9 cellular contexts compared by ENCODE assay signal in genomic region chrX:77910108-77910840, GRCh38. TPM values are rescaled to one million over a fixed set of nuclear protein-coding genes. Genes with fewer than 3 reads are reported as not detected.
A peak's percentile ranks its signal among the peaks of the same experiment; 100 is the strongest.
DNase-seq lines count a peak whose midpoint lies in the region; ATAC-seq, FAIRE-seq and TF ChIP-seq lines count a peak whose summit lies in the region.
"Had no signal": no experiment of that assay in that cellular context is flagged by ENCODE, and none has a peak within 500 bp of the region (broad histone marks: within the 10 kb centered on the region; RNA-seq: fewer than 3 reads in every experiment).

Gene ATP7A, plus strand, starts transcription at chrX:77910693. Its CDS starts 60,949 bp downstream, at chrX:77971642.

- H3K9ac ChIP-seq in BLaER1 treated with 17β-estradiol and CSF1 and Interleukin-3, amounts not matched to agents 10 nM and 100 nM = peak within 1 kb of the TSS; percentile 78 to 85 (median 81)
- H3K9ac ChIP-seq in HepG2 (ENCODE audit: insufficient read depth, low read depth, low read length) = peak within 1 kb of the TSS; percentile 73

- no peaks in the 10 kb centered on the region for H4K20me1 ChIP-seq in BLaER1 treated with 17β-estradiol and CSF1 and Interleukin-3, amounts not matched to agents 10 nM and 100 nM
- no peaks in the 10 kb centered on the region for H4K20me1 ChIP-seq in HepG2 (ENCODE audit: insufficient read depth, low read length)

- no peak for FAIRE-seq in HepG2 (lab: Jason Lieb, UNC)
- FAIRE-seq: islet of Langerhans had no signal

- H3K4me2 ChIP-seq in BLaER1 treated with 17β-estradiol and CSF1 and Interleukin-3, amounts not matched to agents 10 nM and 100 nM = peak within 1 kb of the TSS; percentile 63 to 76 (median 74)
- peak within 1 kb of the TSS; percentile 62 for H3K4me2 ChIP-seq in HepG2 (ENCODE audit: low read depth, low read length)

- peak within 1 kb of the TSS; percentile 59 to 73 (median 66) for H3K4me3 ChIP-seq in BLaER1 treated with 17β-estradiol and CSF1 and Interleukin-3, amounts not matched to agents 10 nM and 100 nM
- H3K4me3 ChIP-seq in HepG2 (replicated peaks in 1 of 3; ENCODE audit: insufficient read depth in 1 of 3, low read depth in 2 of 3, low read length in 3 of 3) = peak within 1 kb of the TSS; percentile 66 to 77 (median 73)

- intact Hi-C loops in HepG2 (cut with micrococcal nuclease; ENCODE audit: unreplicated experiment) = loop anchor here (1.0 to 2.0 kb wide), 2 partner anchors 114 to 195 kb away; partner anchors contain the start of gene PGK1

- POLR2A ChIA-PET in HepG2 (lab: Yijun Ruan, JAX) = interaction anchor here (0.7 to 1.8 kb wide), 3 partner anchors 11 to 223 kb away, joined by 4 to 23 read pairs (median 9); partner anchors contain the start of genes COX7B and MAGT1

- WGBS in HepG2 (ENCODE audit: low lambda C conversion rate) = 43% methylated on average over 6 of the region's 36 CpGs

- TF ChIP-seq CTCF in HepG2 (CRISPR knock-in tag; IDR thresholded peaks at IDR 0.05) = peak; percentile 84

- peak; percentile 94 to 96 for DNase-seq in NCI-H524 (lab: John Stamatoyannopoulos, UW)
- DNase-seq in activated CD4-positive, alpha-beta T cell treated with anti-CD3 and anti-CD28 coated beads for 48 hours = peak; percentile 93
- DNase-seq in dedifferentiated amniotic fluid mesenchymal stem cell (ENCODE audit: extremely low spot score) = peak; percentile 77
- DNase-seq in HepG2 (ENCODE audit: low spot score) = peak; percentile 84
- peak; percentile 75 to 81 for DNase-seq in stimulated activated CD4-positive, alpha-beta T cell treated with anti-CD3 and anti-CD28 coated beads, Interleukin-2, amount 100 ng/mL, for 48 hours

- no TSS peak for BruUV-seq in HepG2 (replicated peaks; lab: Mats Ljungman, UMichigan)

- TF ChIP-seq EP300 in HepG2 (IDR thresholded peaks at IDR 0.05; ENCODE audit: low read depth in 2 of 2, low read length in 2 of 2) = peak in 1 of 2 experiments; percentile 27; a peak in 1 of 4 replicates
- no peak for TF ChIP-seq EP300 in HepG2 (CRISPR knock-in tag; IDR thresholded peaks at IDR 0.05; ENCODE audit: borderline replicate concordance)

- ATAC-seq in GM19324 (IDR thresholded peaks at IDR 0.05; ENCODE audit: low FRiP score, unreplicated experiment) (peak; percentile 97), HG03460 (IDR thresholded peaks at IDR 0.05; ENCODE audit: unreplicated experiment) (peak; percentile 96), HepG2 (peak; percentile 97)

- peaks cover 33 to 99% (median 81%) of the 10 kb centered on the region in 11 experiments for H3K27me3 ChIP-seq in BLaER1 treated with 17β-estradiol and CSF1 and Interleukin-3, amounts not matched to agents 10 nM and 100 nM
- no peaks in the 10 kb centered on the region for H3K27me3 ChIP-seq in HepG2 (ENCODE audit: control insufficient read depth in 1 of 2, insufficient read depth in 2 of 2, low read length in 2 of 2)

- CTCF ChIA-PET in HepG2 (lab: Yijun Ruan, JAX; ENCODE audit: low intra/inter-chr PET ratio, low total read pairs) = interaction anchor here (0.8 kb wide), 1 partner anchor 114 kb away, joined by 3 read pairs; no protein-coding TSS in a partner anchor

- H2AFZ ChIP-seq in HepG2 (ENCODE audit: low read length) = peak within 1 kb of the TSS; percentile 95

- peak within 1 kb of the TSS; percentile 59 to 79 (median 76) for H3K27ac ChIP-seq in BLaER1 treated with 17β-estradiol and CSF1 and Interleukin-3, amounts not matched to agents 10 nM and 100 nM
- peak within 1 kb of the TSS; percentile 68 for H3K27ac ChIP-seq in HepG2 (ENCODE audit: extremely low read length, insufficient read depth, low read length)

- peak; percentile 52 to 53; a peak in 3 of 4 replicates for TF ChIP-seq POLR2A in HepG2 (IDR thresholded peaks at IDR 0.05; ENCODE audit: insufficient read depth in 1 of 2, low read depth in 2 of 2, low read length in 2 of 2)

- in situ Hi-C loops in HepG2 (cut with HindIII; ENCODE audit: extremely low pct_ligation_motif_present, low pct_unique_long_range_greater_than_20kb) = loop anchor here (25.0 kb wide), 1 partner anchor 202 kb away; the partner anchor contains the start of gene PGK1

- TF ChIP-seq RAD21 in HepG2 (CRISPR knock-in tag; IDR thresholded peaks at IDR 0.05) = peak; percentile 41; the same call in 1 of the 2 replicates

- peaks cover 0 to 16% (median 9%) of the 10 kb centered on the region in 11 experiments; a peak in 12 of 22 replicates for H3K36me3 ChIP-seq in BLaER1 treated with 17β-estradiol and CSF1 and Interleukin-3, amounts not matched to agents 10 nM and 100 nM
- no peaks in the 10 kb centered on the region for H3K36me3 ChIP-seq in HepG2 (replicated peaks in 1 of 2; ENCODE audit: control insufficient read depth in 1 of 2, insufficient read depth in 2 of 2, low read length in 2 of 2)

- H3K9me3 ChIP-seq in BLaER1 treated with 17β-estradiol and CSF1 and Interleukin-3, amounts not matched to agents 10 nM and 100 nM (replicated peaks in 1 of 11) = no peaks in the 10 kb centered on the region
- no peaks in the 10 kb centered on the region for H3K9me3 ChIP-seq in HepG2 (ENCODE audit: low read length)

- H3K4me1 ChIP-seq in BLaER1 treated with 17β-estradiol and CSF1 and Interleukin-3, amounts not matched to agents 10 nM and 100 nM = peaks cover 0 to 21% (median 7%) of the 10 kb centered on the region in 10 experiments; a peak in 9 of 20 replicates
- no peaks in the 10 kb centered on the region for H3K4me1 ChIP-seq in HepG2 (ENCODE audit: insufficient read depth, low read length)

- no peaks in the 10 kb centered on the region for H3K79me2 ChIP-seq in HepG2 (ENCODE audit: insufficient read depth, low read length)

TF ChIP-seq in HepG2, 621 proteins besides CTCF, POLR2A, EP300 and RAD21 (continues in another document):
- no peak for TF ChIP-seq TP53 (CRISPR knock-in tag; conservative IDR thresholded peaks at IDR 0.05)
- TF ChIP-seq ZNF143 (CRISPR knock-in tag; IDR thresholded peaks at IDR 0.05) = no peak; the same call in 1 of the 2 replicates
- no peak for TF ChIP-seq SOX13 (IDR thresholded peaks at IDR 0.05)
- peak in 1 of 2 experiments; percentile 39; a peak in 1 of 4 replicates for TF ChIP-seq SOX13 (CRISPR knock-in tag; conservative IDR thresholded peaks at IDR 0.05 in 1 of 2, IDR thresholded peaks at IDR 0.05 in 1 of 2)
- TF ChIP-seq, protein P1, sequence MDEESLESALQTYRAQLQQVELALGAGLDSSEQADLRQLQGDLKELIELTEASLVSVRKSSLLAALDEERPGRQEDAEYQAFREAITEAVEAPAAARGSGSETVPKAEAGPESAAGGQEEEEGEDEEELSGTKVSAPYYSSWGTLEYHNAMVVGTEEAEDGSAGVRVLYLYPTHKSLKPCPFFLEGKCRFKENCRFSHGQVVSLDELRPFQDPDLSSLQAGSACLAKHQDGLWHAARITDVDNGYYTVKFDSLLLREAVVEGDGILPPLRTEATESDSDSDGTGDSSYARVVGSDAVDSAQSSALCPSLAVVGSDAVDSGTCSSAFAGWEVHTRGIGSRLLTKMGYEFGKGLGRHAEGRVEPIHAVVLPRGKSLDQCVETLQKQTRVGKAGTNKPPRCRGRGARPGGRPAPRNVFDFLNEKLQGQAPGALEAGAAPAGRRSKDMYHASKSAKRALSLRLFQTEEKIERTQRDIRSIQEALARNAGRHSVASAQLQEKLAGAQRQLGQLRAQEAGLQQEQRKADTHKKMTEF (CRISPR knock-in tag; IDR thresholded peaks at IDR 0.05) = 0 out of 2 replicates have a peak, but pooled peaks have one; percentile 20
- TF ChIP-seq GATA4 (IDR thresholded peaks at IDR 0.05; ENCODE audit: borderline replicate concordance, low read depth) = no peak
- 0 out of 2 replicates have a peak, but pooled peaks have one; percentile 26 for TF ChIP-seq MXD4 (CRISPR knock-in tag; IDR thresholded peaks at IDR 0.05)
- TF ChIP-seq, protein P2, sequence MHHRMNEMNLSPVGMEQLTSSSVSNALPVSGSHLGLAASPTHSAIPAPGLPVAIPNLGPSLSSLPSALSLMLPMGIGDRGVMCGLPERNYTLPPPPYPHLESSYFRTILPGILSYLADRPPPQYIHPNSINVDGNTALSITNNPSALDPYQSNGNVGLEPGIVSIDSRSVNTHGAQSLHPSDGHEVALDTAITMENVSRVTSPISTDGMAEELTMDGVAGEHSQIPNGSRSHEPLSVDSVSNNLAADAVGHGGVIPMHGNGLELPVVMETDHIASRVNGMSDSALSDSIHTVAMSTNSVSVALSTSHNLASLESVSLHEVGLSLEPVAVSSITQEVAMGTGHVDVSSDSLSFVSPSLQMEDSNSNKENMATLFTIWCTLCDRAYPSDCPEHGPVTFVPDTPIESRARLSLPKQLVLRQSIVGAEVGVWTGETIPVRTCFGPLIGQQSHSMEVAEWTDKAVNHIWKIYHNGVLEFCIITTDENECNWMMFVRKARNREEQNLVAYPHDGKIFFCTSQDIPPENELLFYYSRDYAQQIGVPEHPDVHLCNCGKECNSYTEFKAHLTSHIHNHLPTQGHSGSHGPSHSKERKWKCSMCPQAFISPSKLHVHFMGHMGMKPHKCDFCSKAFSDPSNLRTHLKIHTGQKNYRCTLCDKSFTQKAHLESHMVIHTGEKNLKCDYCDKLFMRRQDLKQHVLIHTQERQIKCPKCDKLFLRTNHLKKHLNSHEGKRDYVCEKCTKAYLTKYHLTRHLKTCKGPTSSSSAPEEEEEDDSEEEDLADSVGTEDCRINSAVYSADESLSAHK (CRISPR knock-in tag; IDR thresholded peaks at IDR 0.05; ENCODE audit: borderline replicate concordance) = no peak
- TF ChIP-seq CEBPG (CRISPR knock-in tag; IDR thresholded peaks at IDR 0.05) = no peak

RNA-seq across cellular contexts. Expression of gene ATP7A, which starts in this region (rescaled TPM):
- total RNA-seq in HepG2 (2016; rRNA removed; fragmentation: Illumina TruSeq; extraction: Trizol) = 3.9 and 4.7 TPM in 2 replicates
- 0.62 and 1.1 TPM in 2 replicates for total RNA-seq in HepG2 (2016; cell fraction: cytosol; rRNA removed; fragmentation: Illumina TruSeq; extraction: Trizol; ENCODE audit: low read depth)
- total RNA-seq in HepG2 (2016; cell fraction: insoluble cytoplasmic fraction; rRNA removed; fragmentation: Illumina TruSeq; extraction: Trizol) = 4.0 TPM in 2 replicates
- 1.2 and 1.5 TPM in 2 replicates for total RNA-seq in HepG2 (2016; cell fraction: membrane; rRNA removed; fragmentation: Illumina TruSeq; extraction: Trizol)
- total RNA-seq in HepG2 (2016; cell fraction: nucleus; rRNA removed; fragmentation: Illumina TruSeq; extraction: Trizol) = 5.6 and 6.4 TPM in 2 replicates
- polyA plus RNA-seq in HepG2 (2011; rRNA removed) = 1.7 and 1.9 TPM in 2 replicates
- polyA plus RNA-seq in HepG2 (2011; cell fraction: cytosol; rRNA removed) = 0.90 and 1.6 TPM in 2 replicates
- 0.95 and 1.5 TPM in 2 replicates for polyA plus RNA-seq in HepG2 (2011; cell fraction: nucleus; rRNA removed)
- polyA plus RNA-seq in HepG2 (2012) = 2.1 and 2.6 TPM in 2 replicates
- polyA plus RNA-seq in HepG2 (2016; cell fraction: cytosol; fragmentation: Illumina TruSeq; extraction: Trizol; ENCODE audit: low read depth) = 0.10 and 0.34 TPM in 2 replicates
- polyA plus RNA-seq in HepG2 (2016; cell fraction: insoluble cytoplasmic fraction; fragmentation: Illumina TruSeq; extraction: Trizol; ENCODE audit: low read depth) = 1.1 and 1.5 TPM in 2 replicates
- 0.20 and 0.26 TPM in 2 replicates for polyA plus RNA-seq in HepG2 (2016; cell fraction: membrane; fragmentation: Illumina TruSeq; extraction: Trizol; ENCODE audit: low read depth)
- polyA plus RNA-seq in HepG2 (2016; cell fraction: nucleus; fragmentation: Illumina TruSeq; extraction: Trizol; ENCODE audit: insufficient read depth, low read depth) = 1.9 and 2.1 TPM in 2 replicates
- polyA minus RNA-seq in HepG2 (2011; rRNA and poly(A)+ RNA removed; ENCODE audit: low replicate concordance) = 4.5 and 25.7 TPM in 2 replicates
- polyA minus RNA-seq in HepG2 (2011; cell fraction: cytosol; rRNA and poly(A)+ RNA removed) = 5.3 and 7.2 TPM in 2 replicates
- 10.4 and 12.1 TPM in 2 replicates for polyA minus RNA-seq in HepG2 (2011; cell fraction: nucleus; rRNA and poly(A)+ RNA removed)

Comparison
In these comparisons a context has a peak if more than half of its experiments do, and no peak if none do; other contexts are left out.
1. Peak in every context shown above with its lines: DNase-seq, ATAC-seq, H3K4me3 ChIP-seq and H3K27ac ChIP-seq.